Comparison of ENCODE assay signal across 1 cellular context in genomic region chr1:54519709-54520108, GRCh38.
TF ChIP-seq lines count a peak whose summit lies in the region.

No MANE protein-coding gene starts in this region.

TF ChIP-seq in K562, 482 proteins besides CTCF, POLR2A, EP300 and RAD21 (continued from another document):
- TF ChIP-seq PRDM10 (IDR thresholded peaks at IDR 0.05; ENCODE audit: partially characterized antibody) (peak; percentile 40), USF2 (CRISPR knock-in tag; IDR thresholded peaks at IDR 0.05) (no peak), ZNF274 (IDR thresholded peaks at IDR 0.05; ENCODE audit: borderline replicate concordance, low read depth, low read length) (no peak), XRCC4 (IDR thresholded peaks at IDR 0.05; ENCODE audit: extremely low read depth, insufficient read depth, insufficient read length) (no peak), CBFB (CRISPR knock-in tag; IDR thresholded peaks at IDR 0.05) (no peak), ZNF740 (CRISPR knock-in tag; IDR thresholded peaks at IDR 0.05) (no peak), ZNF740 (tag; IDR thresholded peaks at IDR 0.05) (no peak)
